In the genomic region with DNA sequence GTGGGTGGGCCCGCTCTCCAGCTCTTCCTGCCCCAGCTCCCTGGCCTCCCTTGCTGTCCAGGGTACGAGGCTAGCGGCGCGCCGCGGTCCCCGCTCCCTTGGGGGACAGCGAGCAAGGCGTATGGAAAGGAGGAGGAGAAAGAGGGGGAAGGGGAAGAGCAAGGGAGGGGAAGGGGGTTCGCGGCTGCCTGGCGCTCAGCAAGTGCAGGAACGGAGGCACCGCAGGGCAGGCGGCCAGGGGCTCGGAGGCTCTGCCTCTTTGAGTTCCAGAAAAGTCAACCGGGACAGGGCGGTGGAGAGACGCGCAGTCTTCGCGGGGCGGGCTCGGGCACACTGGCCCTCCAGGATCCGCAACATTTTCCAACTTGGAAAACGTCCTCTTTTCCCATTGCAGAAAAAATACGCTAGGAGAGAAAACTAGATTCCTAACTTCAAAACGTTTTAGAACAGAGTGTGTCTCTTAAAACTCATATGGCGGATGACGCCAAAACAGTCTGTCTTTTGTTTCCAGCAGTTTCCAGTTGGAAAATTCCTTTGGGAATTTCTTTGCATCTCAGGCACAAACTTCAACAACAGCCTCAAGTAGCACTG, we compare ENCODE assay signal across 10 cellular contexts. TPM values are rescaled to one million over a fixed set of nuclear protein-coding genes. Genes with fewer than 3 reads are reported as not detected.
DNase-seq lines count a peak whose midpoint lies in the region; ATAC-seq, FAIRE-seq and TF ChIP-seq lines count a peak whose summit lies in the region.
"Had no signal": no experiment of that assay in that cellular context is flagged by ENCODE, and none has a peak within 500 bp of the region (broad histone marks: within the 10 kb centered on the region; RNA-seq: fewer than 3 reads in every experiment).

No MANE protein-coding gene starts in this region.

- TF ChIP-seq CTCF in AG04450 (IDR thresholded peaks at IDR 0.05; ENCODE audit: low read depth, low read length) (no peak), adrenal gland (IDR thresholded peaks at IDR 0.05) (no peak), heart right ventricle (IDR thresholded peaks at IDR 0.05) (no peak)

- no peak for DNase-seq in AG04450 (ENCODE audit: low read depth, low spot score)
- DNase-seq in adrenal gland, result peak in 4 of 7 donors; percentile 21 to 40 (median 27)
- DNase-seq in heart right ventricle, result peak; percentile 53 to 80
- peak; percentile 86 for DNase-seq in posterior vena cava (ENCODE audit: low spot score)
- DNase-seq in NCI-H774 (lab: John Stamatoyannopoulos, UW), result no peak
- no peak for DNase-seq in HUDEP-2 (lab: John Stamatoyannopoulos, UW; ENCODE audit: unreplicated experiment in 76 of 76)
- DNase-seq in HTR-8/SVneo (ENCODE audit: insufficient read length, low spot score), result no peak
- no peak for DNase-seq in stimulated activated naive CD8-positive, alpha-beta T cell treated with anti-CD3 and anti-CD28 coated beads, Interleukin-15, Interleukin-2, amounts not matched to agents 100 U/mL and 50 U/mL, for 24 hours
- DNase-seq: CD4-positive, alpha-beta memory T cell; Peyer's patch had no signal

- H3K36me3 ChIP-seq in adrenal gland (replicated peaks in 1 of 2) (no peaks in the 10 kb centered on the region), heart right ventricle (no peaks in the 10 kb centered on the region)
- H3K36me3 ChIP-seq: Peyer's patch had no signal

- H3K4me1 ChIP-seq in adrenal gland (replicated peaks in 1 of 2) (peaks cover 0 to 3% of the 10 kb centered on the region in 2 donors), heart right ventricle (peaks cover 0 to 30% (median 12%) of the 10 kb centered on the region in 9 donors)
- H3K4me1 ChIP-seq: Peyer's patch had no signal

- no peak for TF ChIP-seq POLR2A in adrenal gland (IDR thresholded peaks at IDR 0.05)

- H3K4me3 ChIP-seq in AG04450 (ENCODE audit: low read depth, low read length), result peak overlapping the region; percentile 58
- peak overlapping the region in 3 of 4 donors; percentile 7 to 51 (median 35) for H3K4me3 ChIP-seq in adrenal gland
- peak overlapping the region; percentile 24 to 61 (median 52) for H3K4me3 ChIP-seq in heart right ventricle

- POLR2A ChIA-PET in AG04450 (lab: Yijun Ruan, JAX), result interaction anchor here (0.5 to 0.7 kb wide), 2 partner anchors 20 to 760 kb away, joined by 3 to 5 read pairs; no protein-coding TSS in a partner anchor

- CTCF ChIA-PET in AG04450 (lab: Charles Lee), result interaction anchor here (0.7 to 1.1 kb wide), 2 partner anchors 11 to 29 kb away, joined by 3 to 4 read pairs; no protein-coding TSS in a partner anchor

- no peaks in the 10 kb centered on the region for H3K9me3 ChIP-seq in AG04450 (ENCODE audit: control insufficient read depth, insufficient read depth, low read length)
- no peaks in the 10 kb centered on the region for H3K9me3 ChIP-seq in adrenal gland (replicated peaks in 1 of 3)
- no peaks in the 10 kb centered on the region for H3K9me3 ChIP-seq in heart right ventricle
- H3K9me3 ChIP-seq: Peyer's patch had no signal

- intact Hi-C loops in adrenal gland (cut with DNase I) (no loop called here), heart right ventricle (cut with DNase I) (loop anchor here in 5 of 10 donors (2.0 to 5.0 kb wide), 3 partner anchors 34 to 40 kb away; no protein-coding TSS in a partner anchor), posterior vena cava (cut with DNase I) (no loop called here)

- H3K27me3 ChIP-seq in AG04450 (ENCODE audit: control insufficient read depth, insufficient read depth, low read length) (no peaks in the 10 kb centered on the region), adrenal gland (peaks cover 4% of the 10 kb centered on the region), heart right ventricle (peaks cover 0 to 14% (median 0%) of the 10 kb centered on the region in 7 donors)
- H3K27me3 ChIP-seq: Peyer's patch had no signal

- 1 to 16% (median 6%) methylated on average over 31 of the region's 31 CpGs for WGBS in adrenal gland, 4 donors
- 4 to 5% methylated on average over 31 of the region's 31 CpGs for whole genome bisulfite sequencing in heart right ventricle, 2 donors

- FAIRE-seq in HTR-8/SVneo (lab: Jason Lieb, UNC), result no peak

- H3K27ac ChIP-seq in AG04450 (ENCODE audit: low read depth, low read length), result peak overlapping the region; percentile 47
- H3K27ac ChIP-seq in adrenal gland, result peak overlapping the region in 2 of 5 donors; percentile 1 to 14
- H3K27ac ChIP-seq in heart right ventricle, result peak overlapping the region; percentile 68 to 92 (median 82)

- ATAC-seq in heart right ventricle, result peak; percentile 64 to 87 (median 78)
- ATAC-seq in stimulated activated naive CD8-positive, alpha-beta T cell treated with anti-CD3 and anti-CD28 coated beads, Interleukin-15, Interleukin-2, amounts not matched to agents 100 U/mL and 50 U/mL, for 24 hours, result no peak

RNA-seq across cellular contexts. Expression of a gene that starts 23.1 kb away (rescaled TPM):
- polyA plus RNA-seq in AG04450 (2011; rRNA removed) (151 and 183 TPM in 2 replicates), adrenal gland (1 to 10 TPM; 1.2 to 3.8 (median 2.0) TPM), heart right ventricle (10 to 100 TPM; 17.8 to 20.9 TPM)
- polyA minus RNA-seq in AG04450 (2011; rRNA and poly(A)+ RNA removed), result 167 and 177 TPM in 2 replicates
- total RNA-seq in adrenal gland (1 to 10 TPM in 7 of 8 donors, under 1 TPM in 1; 0.88 to 6.7 (median 3.3) TPM), heart right ventricle (10 to 100 TPM; 25.5 to 49.6 (median 33.7) TPM), posterior vena cava (1 to 10 TPM; 3.6 to 8.2 TPM)
- total RNA-seq: CD4-positive, alpha-beta memory T cell had no signal

Comparison
In these comparisons a context has a peak if more than half of its experiments do, and no peak if none do; other contexts are left out.
1. DNase-seq: peak in adrenal gland (4 of 7), heart right ventricle (2 of 2) and posterior vena cava (single experiment); none in AG04450 (single experiment), NCI-H774 (single experiment), HUDEP-2 (0 of 76), HTR-8/SVneo (single experiment) and stimulated activated naive CD8-positive, alpha-beta T cell treated with anti-CD3 and anti-CD28 coated beads, Interleukin-15, Interleukin-2, amounts not matched to agents 100 U/mL and 50 U/mL, for 24 hours (single experiment).
2. Peak in every context shown above with its lines, with median percentiles within 50 percentile points of each other: H3K4me3 ChIP-seq.